In the genomic region with DNA sequence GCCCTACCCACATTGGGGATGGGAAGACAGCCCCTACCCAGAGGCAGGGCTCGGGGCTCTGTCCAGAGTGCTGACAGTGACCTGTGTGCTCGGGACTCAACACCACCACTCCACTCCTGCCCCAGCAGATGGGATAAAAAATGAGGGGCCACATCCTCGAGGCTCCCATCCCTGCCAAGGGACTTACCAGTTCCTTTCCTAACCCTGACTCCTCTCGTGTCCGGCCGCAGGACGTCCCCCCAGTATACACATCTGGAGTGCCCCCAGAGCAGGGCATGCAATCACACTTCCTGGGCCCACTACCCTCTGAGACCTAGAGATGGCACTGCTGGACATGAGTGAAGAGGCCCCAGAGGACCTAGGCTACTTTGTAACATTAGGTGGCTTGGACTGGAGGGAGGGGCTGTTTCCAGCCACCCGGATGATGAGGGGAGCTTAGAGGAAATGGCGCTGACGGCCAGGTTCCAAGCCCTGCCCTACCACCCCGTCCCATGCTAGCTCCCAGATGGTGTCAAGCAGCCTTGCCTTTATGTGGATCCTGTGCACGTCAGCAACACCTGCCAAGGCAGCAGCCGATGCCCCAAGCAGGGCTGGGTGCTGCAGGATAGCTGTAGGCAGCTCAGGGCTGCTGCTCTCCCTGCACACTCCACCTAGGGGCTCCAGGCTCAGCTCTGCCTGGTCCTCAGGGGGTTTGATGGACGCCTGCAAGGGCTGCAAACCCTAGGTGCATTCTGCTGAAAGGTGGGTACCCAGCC, we compare ENCODE assay signal across 1 cellular context.
TF ChIP-seq lines count a peak whose summit lies in the region.

No MANE protein-coding gene starts in this region.

TF ChIP-seq in K562, 482 proteins besides CTCF, POLR2A, EP300 and RAD21 (continued from another document and continues in another):
- TF ChIP-seq, protein P1, sequence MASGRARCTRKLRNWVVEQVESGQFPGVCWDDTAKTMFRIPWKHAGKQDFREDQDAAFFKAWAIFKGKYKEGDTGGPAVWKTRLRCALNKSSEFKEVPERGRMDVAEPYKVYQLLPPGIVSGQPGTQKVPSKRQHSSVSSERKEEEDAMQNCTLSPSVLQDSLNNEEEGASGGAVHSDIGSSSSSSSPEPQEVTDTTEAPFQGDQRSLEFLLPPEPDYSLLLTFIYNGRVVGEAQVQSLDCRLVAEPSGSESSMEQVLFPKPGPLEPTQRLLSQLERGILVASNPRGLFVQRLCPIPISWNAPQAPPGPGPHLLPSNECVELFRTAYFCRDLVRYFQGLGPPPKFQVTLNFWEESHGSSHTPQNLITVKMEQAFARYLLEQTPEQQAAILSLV (tag; IDR thresholded peaks at IDR 0.05) = no peak
- TF ChIP-seq CBX3 (IDR thresholded peaks at IDR 0.05; ENCODE audit: borderline replicate concordance in 1 of 2, low read length in 2 of 2) (no peak), ZNF764 (CRISPR knock-in tag; IDR thresholded peaks at IDR 0.05; ENCODE audit: low read depth) (no peak; the same call in 1 of the 2 replicates), ZNF253 (CRISPR knock-in tag; conservative IDR thresholded peaks at IDR 0.05) (no peak), MAFF (IDR thresholded peaks at IDR 0.05; ENCODE audit: low read length) (no peak), ZFP36 (IDR thresholded peaks at IDR 0.05; ENCODE audit: low read depth, low read length, partially characterized antibody) (peak; percentile 15), ZNF23 (CRISPR knock-in tag; IDR thresholded peaks at IDR 0.05) (no peak), BRD9 (IDR thresholded peaks at IDR 0.05; ENCODE audit: low read depth, partially characterized antibody) (no peak), KDM2B (CRISPR knock-in tag; IDR thresholded peaks at IDR 0.05) (no peak), MTA1 (IDR thresholded peaks at IDR 0.05; ENCODE audit: borderline replicate concordance) (no peak), HDAC3 (IDR thresholded peaks at IDR 0.05; ENCODE audit: borderline replicate concordance, partially characterized antibody) (no peak), SRSF7 (optimal IDR thresholded peaks at IDR 0.05; ENCODE audit: low read depth, low read length) (no peak), L3MBTL2 (IDR thresholded peaks at IDR 0.05) (no peak), ZNF717 (CRISPR knock-in tag; IDR thresholded peaks at IDR 0.05) (peak; percentile 60; the same call in 1 of the 2 replicates), NR3C1 (CRISPR knock-in tag; IDR thresholded peaks at IDR 0.05) (no peak; the same call in 1 of the 2 replicates), XRCC5 (IDR thresholded peaks at IDR 0.05; ENCODE audit: low read depth, low read length) (no peak), POLR2B (IDR thresholded peaks at IDR 0.05; ENCODE audit: low read depth, partially characterized antibody) (peak; percentile 58), CCNT2 (IDR thresholded peaks at IDR 0.05; ENCODE audit: borderline replicate concordance, extremely low read depth, insufficient read length, low read depth, low read length) (no peak), HCFC1 (IDR thresholded peaks at IDR 0.05; ENCODE audit: low read depth, low read length) (peak; percentile 31; the same call in 1 of the 2 replicates), JUND (IDR thresholded peaks at IDR 0.05; ENCODE audit: borderline replicate concordance, low read depth, low read length) (no peak), JUND (tag; IDR thresholded peaks at IDR 0.05; ENCODE audit: borderline replicate concordance, low read depth, low read length) (no peak), FOXA1 (IDR thresholded peaks at IDR 0.05; ENCODE audit: borderline replicate concordance) (no peak), MYC (IDR thresholded peaks at IDR 0.05; ENCODE audit: low read depth, low read length) (no peak), MYC (CRISPR knock-in tag; IDR thresholded peaks at IDR 0.05; ENCODE audit: borderline replicate concordance, low read depth) (0 out of 2 replicates have a peak, but pooled peaks have one; percentile 43), NCOA6 (IDR thresholded peaks at IDR 0.05) (no peak), ZNF175 (CRISPR knock-in tag; IDR thresholded peaks at IDR 0.05; ENCODE audit: low read depth) (no peak), TCF7 (IDR thresholded peaks at IDR 0.05; ENCODE audit: borderline replicate concordance) (no peak), ZNF707 (CRISPR knock-in tag; conservative IDR thresholded peaks at IDR 0.05) (no peak), ZNF311 (CRISPR knock-in tag; IDR thresholded peaks at IDR 0.05) (0 out of 2 replicates have a peak, but pooled peaks have one; percentile 21), CBX2 (IDR thresholded peaks at IDR 0.05; ENCODE audit: insufficient read depth, low read length, poor library complexity, severe bottlenecking) (no peak), MAFG (tag; conservative IDR thresholded peaks at IDR 0.05) (no peak), POLR2H (tag; IDR thresholded peaks at IDR 0.05; ENCODE audit: low read depth) (no peak), RBM15 (IDR thresholded peaks at IDR 0.05; ENCODE audit: insufficient read depth, low read length) (no peak), MEF2D (tag; conservative IDR thresholded peaks at IDR 0.05; ENCODE audit: low read depth) (no peak), ZNF830 (CRISPR knock-in tag; IDR thresholded peaks at IDR 0.05) (no peak)
- TF ChIP-seq, protein P2, sequence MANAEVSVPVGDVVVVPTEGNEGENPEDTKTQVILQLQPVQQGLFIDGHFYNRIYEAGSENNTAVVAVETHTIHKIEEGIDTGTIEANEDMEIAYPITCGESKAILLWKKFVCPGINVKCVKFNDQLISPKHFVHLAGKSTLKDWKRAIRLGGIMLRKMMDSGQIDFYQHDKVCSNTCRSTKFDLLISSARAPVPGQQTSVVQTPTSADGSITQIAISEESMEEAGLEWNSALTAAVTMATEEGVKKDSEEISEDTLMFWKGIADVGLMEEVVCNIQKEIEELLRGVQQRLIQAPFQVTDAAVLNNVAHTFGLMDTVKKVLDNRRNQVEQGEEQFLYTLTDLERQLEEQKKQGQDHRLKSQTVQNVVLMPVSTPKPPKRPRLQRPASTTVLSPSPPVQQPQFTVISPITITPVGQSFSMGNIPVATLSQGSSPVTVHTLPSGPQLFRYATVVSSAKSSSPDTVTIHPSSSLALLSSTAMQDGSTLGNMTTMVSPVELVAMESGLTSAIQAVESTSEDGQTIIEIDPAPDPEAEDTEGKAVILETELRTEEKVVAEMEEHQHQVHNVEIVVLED (CRISPR knock-in tag; IDR thresholded peaks at IDR 0.05) = no peak
- TF ChIP-seq, protein P3, sequence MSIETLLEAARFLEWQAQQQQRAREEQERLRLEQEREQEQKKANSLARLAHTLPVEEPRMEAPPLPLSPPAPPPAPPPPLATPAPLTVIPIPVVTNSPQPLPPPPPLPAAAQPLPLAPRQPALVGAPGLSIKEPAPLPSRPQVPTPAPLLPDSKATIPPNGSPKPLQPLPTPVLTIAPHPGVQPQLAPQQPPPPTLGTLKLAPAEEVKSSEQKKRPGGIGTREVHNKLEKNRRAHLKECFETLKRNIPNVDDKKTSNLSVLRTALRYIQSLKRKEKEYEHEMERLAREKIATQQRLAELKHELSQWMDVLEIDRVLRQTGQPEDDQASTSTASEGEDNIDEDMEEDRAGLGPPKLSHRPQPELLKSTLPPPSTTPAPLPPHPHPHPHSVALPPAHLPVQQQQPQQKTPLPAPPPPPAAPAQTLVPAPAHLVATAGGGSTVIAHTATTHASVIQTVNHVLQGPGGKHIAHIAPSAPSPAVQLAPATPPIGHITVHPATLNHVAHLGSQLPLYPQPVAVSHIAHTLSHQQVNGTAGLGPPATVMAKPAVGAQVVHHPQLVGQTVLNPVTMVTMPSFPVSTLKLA (conservative IDR thresholded peaks at IDR 0.05) = no peak
- TF ChIP-seq, protein P4, sequence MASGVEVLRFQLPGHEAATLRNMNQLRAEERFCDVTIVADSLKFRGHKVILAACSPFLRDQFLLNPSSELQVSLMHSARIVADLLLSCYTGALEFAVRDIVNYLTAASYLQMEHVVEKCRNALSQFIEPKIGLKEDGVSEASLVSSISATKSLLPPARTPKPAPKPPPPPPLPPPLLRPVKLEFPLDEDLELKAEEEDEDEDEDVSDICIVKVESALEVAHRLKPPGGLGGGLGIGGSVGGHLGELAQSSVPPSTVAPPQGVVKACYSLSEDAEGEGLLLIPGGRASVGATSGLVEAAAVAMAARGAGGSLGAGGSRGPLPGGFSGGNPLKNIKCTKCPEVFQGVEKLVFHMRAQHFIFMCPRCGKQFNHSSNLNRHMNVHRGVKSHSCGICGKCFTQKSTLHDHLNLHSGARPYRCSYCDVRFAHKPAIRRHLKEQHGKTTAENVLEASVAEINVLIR (CRISPR knock-in tag; IDR thresholded peaks at IDR 0.05) = no peak
- TF ChIP-seq, protein P5, sequence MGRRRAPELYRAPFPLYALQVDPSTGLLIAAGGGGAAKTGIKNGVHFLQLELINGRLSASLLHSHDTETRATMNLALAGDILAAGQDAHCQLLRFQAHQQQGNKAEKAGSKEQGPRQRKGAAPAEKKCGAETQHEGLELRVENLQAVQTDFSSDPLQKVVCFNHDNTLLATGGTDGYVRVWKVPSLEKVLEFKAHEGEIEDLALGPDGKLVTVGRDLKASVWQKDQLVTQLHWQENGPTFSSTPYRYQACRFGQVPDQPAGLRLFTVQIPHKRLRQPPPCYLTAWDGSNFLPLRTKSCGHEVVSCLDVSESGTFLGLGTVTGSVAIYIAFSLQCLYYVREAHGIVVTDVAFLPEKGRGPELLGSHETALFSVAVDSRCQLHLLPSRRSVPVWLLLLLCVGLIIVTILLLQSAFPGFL (CRISPR knock-in tag; IDR thresholded peaks at IDR 0.05) = no peak
- TF ChIP-seq, protein P6, sequence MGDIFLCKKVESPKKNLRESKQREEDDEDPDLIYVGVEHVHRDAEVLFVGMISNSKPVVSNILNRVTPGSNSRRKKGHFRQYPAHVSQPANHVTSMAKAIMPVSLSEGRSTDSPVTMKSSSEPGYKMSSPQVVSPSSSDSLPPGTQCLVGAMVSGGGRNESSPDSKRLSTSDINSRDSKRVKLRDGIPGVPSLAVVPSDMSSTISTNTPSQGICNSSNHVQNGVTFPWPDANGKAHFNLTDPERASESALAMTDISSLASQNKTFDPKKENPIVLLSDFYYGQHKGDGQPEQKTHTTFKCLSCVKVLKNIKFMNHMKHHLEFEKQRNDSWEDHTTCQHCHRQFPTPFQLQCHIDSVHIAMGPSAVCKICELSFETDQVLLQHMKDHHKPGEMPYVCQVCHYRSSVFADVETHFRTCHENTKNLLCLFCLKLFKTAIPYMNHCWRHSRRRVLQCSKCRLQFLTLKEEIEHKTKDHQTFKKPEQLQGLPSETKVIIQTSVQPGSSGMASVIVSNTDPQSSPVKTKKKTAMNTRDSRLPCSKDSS (IDR thresholded peaks at IDR 0.05; ENCODE audit: low read depth, partially characterized antibody) = no peak
- TF ChIP-seq, protein P7, sequence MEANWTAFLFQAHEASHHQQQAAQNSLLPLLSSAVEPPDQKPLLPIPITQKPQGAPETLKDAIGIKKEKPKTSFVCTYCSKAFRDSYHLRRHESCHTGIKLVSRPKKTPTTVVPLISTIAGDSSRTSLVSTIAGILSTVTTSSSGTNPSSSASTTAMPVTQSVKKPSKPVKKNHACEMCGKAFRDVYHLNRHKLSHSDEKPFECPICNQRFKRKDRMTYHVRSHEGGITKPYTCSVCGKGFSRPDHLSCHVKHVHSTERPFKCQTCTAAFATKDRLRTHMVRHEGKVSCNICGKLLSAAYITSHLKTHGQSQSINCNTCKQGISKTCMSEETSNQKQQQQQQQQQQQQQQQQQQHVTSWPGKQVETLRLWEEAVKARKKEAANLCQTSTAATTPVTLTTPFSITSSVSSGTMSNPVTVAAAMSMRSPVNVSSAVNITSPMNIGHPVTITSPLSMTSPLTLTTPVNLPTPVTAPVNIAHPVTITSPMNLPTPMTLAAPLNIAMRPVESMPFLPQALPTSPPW (CRISPR knock-in tag; IDR thresholded peaks at IDR 0.05) = peak; percentile 37; the same call in 1 of the 2 replicates
- TF ChIP-seq, protein P8, sequence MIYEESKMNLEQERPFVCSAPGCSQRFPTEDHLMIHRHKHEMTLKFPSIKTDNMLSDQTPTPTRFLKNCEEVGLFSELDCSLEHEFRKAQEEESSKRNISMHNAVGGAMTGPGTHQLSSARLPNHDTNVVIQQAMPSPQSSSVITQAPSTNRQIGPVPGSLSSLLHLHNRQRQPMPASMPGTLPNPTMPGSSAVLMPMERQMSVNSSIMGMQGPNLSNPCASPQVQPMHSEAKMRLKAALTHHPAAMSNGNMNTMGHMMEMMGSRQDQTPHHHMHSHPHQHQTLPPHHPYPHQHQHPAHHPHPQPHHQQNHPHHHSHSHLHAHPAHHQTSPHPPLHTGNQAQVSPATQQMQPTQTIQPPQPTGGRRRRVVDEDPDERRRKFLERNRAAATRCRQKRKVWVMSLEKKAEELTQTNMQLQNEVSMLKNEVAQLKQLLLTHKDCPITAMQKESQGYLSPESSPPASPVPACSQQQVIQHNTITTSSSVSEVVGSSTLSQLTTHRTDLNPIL (CRISPR knock-in tag; IDR thresholded peaks at IDR 0.05) = no peak
- TF ChIP-seq, protein P9, sequence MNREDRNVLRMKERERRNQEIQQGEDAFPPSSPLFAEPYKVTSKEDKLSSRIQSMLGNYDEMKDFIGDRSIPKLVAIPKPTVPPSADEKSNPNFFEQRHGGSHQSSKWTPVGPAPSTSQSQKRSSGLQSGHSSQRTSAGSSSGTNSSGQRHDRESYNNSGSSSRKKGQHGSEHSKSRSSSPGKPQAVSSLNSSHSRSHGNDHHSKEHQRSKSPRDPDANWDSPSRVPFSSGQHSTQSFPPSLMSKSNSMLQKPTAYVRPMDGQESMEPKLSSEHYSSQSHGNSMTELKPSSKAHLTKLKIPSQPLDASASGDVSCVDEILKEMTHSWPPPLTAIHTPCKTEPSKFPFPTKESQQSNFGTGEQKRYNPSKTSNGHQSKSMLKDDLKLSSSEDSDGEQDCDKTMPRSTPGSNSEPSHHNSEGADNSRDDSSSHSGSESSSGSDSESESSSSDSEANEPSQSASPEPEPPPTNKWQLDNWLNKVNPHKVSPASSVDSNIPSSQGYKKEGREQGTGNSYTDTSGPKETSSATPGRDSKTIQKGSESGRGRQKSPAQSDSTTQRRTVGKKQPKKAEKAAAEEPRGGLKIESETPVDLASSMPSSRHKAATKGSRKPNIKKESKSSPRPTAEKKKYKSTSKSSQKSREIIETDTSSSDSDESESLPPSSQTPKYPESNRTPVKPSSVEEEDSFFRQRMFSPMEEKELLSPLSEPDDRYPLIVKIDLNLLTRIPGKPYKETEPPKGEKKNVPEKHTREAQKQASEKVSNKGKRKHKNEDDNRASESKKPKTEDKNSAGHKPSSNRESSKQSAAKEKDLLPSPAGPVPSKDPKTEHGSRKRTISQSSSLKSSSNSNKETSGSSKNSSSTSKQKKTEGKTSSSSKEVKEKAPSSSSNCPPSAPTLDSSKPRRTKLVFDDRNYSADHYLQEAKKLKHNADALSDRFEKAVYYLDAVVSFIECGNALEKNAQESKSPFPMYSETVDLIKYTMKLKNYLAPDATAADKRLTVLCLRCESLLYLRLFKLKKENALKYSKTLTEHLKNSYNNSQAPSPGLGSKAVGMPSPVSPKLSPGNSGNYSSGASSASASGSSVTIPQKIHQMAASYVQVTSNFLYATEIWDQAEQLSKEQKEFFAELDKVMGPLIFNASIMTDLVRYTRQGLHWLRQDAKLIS (CRISPR knock-in tag; IDR thresholded peaks at IDR 0.05) = no peak
- TF ChIP-seq, protein P10, sequence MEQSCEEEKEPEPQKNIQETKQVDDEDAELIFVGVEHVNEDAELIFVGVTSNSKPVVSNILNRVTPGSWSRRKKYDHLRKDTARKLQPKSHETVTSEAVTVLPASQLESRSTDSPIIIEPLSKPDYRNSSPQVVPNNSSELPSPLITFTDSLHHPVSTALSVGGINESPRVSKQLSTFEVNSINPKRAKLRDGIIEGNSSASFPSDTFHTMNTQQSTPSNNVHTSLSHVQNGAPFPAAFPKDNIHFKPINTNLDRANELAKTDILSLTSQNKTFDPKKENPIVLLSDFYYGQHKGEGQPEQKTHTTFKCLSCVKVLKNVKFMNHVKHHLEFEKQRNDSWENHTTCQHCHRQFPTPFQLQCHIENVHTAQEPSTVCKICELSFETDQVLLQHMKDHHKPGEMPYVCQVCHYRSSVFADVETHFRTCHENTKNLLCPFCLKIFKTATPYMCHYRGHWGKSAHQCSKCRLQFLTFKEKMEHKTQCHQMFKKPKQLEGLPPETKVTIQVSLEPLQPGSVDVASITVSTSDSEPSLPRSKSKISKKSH (CRISPR knock-in tag; IDR thresholded peaks at IDR 0.05) = no peak
